ENCODE assay signal across 18 cellular contexts in genomic region chr10:43086321-43086942, GRCh38. TPM values are rescaled to one million over a fixed set of nuclear protein-coding genes. Genes with fewer than 3 reads are reported as not detected.
"Had no signal": no experiment of that assay in that cellular context is flagged by ENCODE, and none has a peak within 500 bp of the region (broad histone marks: within the 10 kb centered on the region; RNA-seq: fewer than 3 reads in every experiment).

No MANE protein-coding gene starts in this region.

- H3K36me3 ChIP-seq: colonic mucosa, heart left ventricle, suprapubic skin, thyroid gland, upper lobe of left lung had no signal

- H3K27ac ChIP-seq: colonic mucosa, foreskin keratinocyte, heart left ventricle, suprapubic skin, thyroid gland, upper lobe of left lung had no signal

- H3K4me1 ChIP-seq: colonic mucosa, foreskin keratinocyte, heart left ventricle, suprapubic skin, thyroid gland had no signal

- H3K9me3 ChIP-seq: colonic mucosa, heart left ventricle, suprapubic skin, thyroid gland, upper lobe of left lung had no signal

- H3K4me3 ChIP-seq: colonic mucosa, heart left ventricle, suprapubic skin, thyroid gland, upper lobe of left lung had no signal

- DNase-seq: colonic mucosa; dermis blood vessel endothelial cell; endodermal cell; erythroblast; foreskin keratinocyte; heart left ventricle; hippocampal formation; left colon; mammary epithelial cell; naive thymus-derived CD8-positive, alpha-beta T cell; stimulated activated CD4-positive, alpha-beta T cell treated with anti-CD3 and anti-CD28 coated beads, Interleukin-4, amount 100 ng/mL, for 1 hour; stimulated activated CD8-positive, alpha-beta memory T cell treated with anti-CD3 and anti-CD28 coated beads, Interleukin-4, amount 100 ng/mL, for 48 hours; stimulated activated naive CD8-positive, alpha-beta T cell treated with anti-CD3 and anti-CD28 coated beads, Interleukin-15, Interleukin-2, amounts not matched to agents 100 U/mL and 50 U/mL, for 24 hours; thyroid gland had no signal

- H3K27me3 ChIP-seq: colonic mucosa, suprapubic skin, thyroid gland, upper lobe of left lung had no signal

- ATAC-seq: foreskin keratinocyte; heart left ventricle; left colon; naive thymus-derived CD8-positive, alpha-beta T cell; right cardiac atrium; stimulated activated effector memory CD8-positive, alpha-beta T cell treated with anti-CD3 and anti-CD28 coated beads, Interleukin-12 subunit alpha, Interleukin-12 subunit beta, amount 100 ng/mL, for 72 hours; stimulated activated naive CD8-positive, alpha-beta T cell treated with anti-CD3 and anti-CD28 coated beads, Interleukin-15, Interleukin-2, amounts not matched to agents 100 U/mL and 50 U/mL, for 24 hours had no signal

RNA-seq across cellular contexts. Expression of gene RET, which starts 9.6 kb away (rescaled TPM):
- total RNA-seq: naive thymus-derived CD8-positive, alpha-beta T cell had no signal
- polyA plus RNA-seq: naive thymus-derived CD8-positive, alpha-beta T cell had no signal
